Comparison of ENCODE assay signal across 1 cellular context in the genomic region with DNA sequence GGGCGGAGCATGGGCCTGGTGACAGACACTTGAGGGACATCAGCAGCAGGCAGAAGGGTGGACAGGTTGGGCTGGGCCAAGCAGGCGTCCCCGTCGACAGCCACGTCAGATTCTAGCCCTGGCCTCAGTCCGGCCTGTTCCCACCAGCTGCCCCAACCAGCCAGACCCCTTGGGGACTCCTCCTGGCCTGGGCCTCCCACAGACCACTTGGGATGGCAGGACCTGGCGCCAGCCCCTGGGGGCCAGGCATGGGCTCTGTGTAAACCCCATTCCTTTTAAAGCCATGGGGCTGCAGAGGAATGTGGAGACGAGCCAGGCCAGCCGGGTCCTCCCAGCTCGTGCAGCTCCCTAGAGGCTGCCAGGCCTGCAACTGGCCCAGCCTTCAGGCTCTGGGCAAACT.
TF ChIP-seq lines count a peak whose summit lies in the region.

No MANE protein-coding gene starts in this region.

TF ChIP-seq in IMR-90, 13 proteins besides CTCF, POLR2A, EP300 and RAD21 (continued from another document):
- TF ChIP-seq CEBPB (IDR thresholded peaks at IDR 0.05; ENCODE audit: low read depth, low read length) (no peak), NFE2L2 (IDR thresholded peaks at IDR 0.05; ENCODE audit: low read depth, low read length) (no peak), RCOR1 (IDR thresholded peaks at IDR 0.05; ENCODE audit: insufficient replicate concordance, low read length) (no peak)
